8 cellular contexts compared by ENCODE assay signal in genomic region chr1:87331319-87332269, GRCh38. TPM values are rescaled to one million over a fixed set of nuclear protein-coding genes. Genes with fewer than 3 reads are reported as not detected.
A peak's percentile ranks its signal among the peaks of the same experiment; 100 is the strongest.
DNase-seq lines count a peak whose midpoint lies in the region; FAIRE-seq and TF ChIP-seq lines count a peak whose summit lies in the region.

No MANE protein-coding gene starts in this region.

- DNase-seq in GM13976 (ENCODE audit: low spot score) (peak; percentile 68), HTR-8/SVneo (ENCODE audit: insufficient read length, low spot score) (no peak), SJCRH30 (peak; percentile 84 to 86), head of caudate nucleus (peak; percentile 24 to 88 (median 75)), nucleus accumbens (lab: John Stamatoyannopoulos, UW) (peak in 50 of 56 donors; percentile 31 to 82 (median 64)), type B pancreatic cell (ENCODE audit: extremely low spot score, unreplicated experiment) (peak; percentile 89)

- no peak overlapping the region for H3K27ac Mint-ChIP-seq in activated naive CD4-positive, alpha-beta T cell treated with anti-CD3 and anti-CD28 coated beads, Interleukin-2, amount 50 U/mL, for 24 hours
- H3K27ac Mint-ChIP-seq in type B pancreatic cell: peak overlapping the region; percentile 99

- TF ChIP-seq CTCF in 22Rv1 (IDR thresholded peaks at IDR 0.05) (0 out of 2 replicates have a peak, but pooled peaks have one; percentile 5), GM13976 (IDR thresholded peaks at IDR 0.05; ENCODE audit: borderline replicate concordance, control extremely low read depth, extremely low read depth, insufficient read depth, missing control alignments) (no peak), type B pancreatic cell (conservative IDR thresholded peaks at IDR 0.05) (peak; percentile 42)

- peaks cover 27% of the 10 kb centered on the region for H3K36me3 ChIP-seq in SJCRH30

- H3K36me3 Mint-ChIP-seq in activated naive CD4-positive, alpha-beta T cell treated with anti-CD3 and anti-CD28 coated beads, Interleukin-2, amount 50 U/mL, for 24 hours: no peaks in the 10 kb centered on the region
- H3K36me3 Mint-ChIP-seq in type B pancreatic cell: peaks cover 25% of the 10 kb centered on the region

- peak overlapping the region; percentile 78 for H3K4me3 ChIP-seq in SJCRH30

- intact Hi-C loops in head of caudate nucleus (cut with DNase I): loop anchor here (10.0 kb wide), 2 partner anchors 73 to 197 kb away; no protein-coding TSS in a partner anchor

- 0 out of 2 replicates have a peak, but pooled peaks cover 3% of the 10 kb centered on the region for H3K4me1 ChIP-seq in SJCRH30

- H3K27me3 Mint-ChIP-seq in activated naive CD4-positive, alpha-beta T cell treated with anti-CD3 and anti-CD28 coated beads, Interleukin-2, amount 50 U/mL, for 24 hours: peaks cover 31% of the 10 kb centered on the region
- no peaks in the 10 kb centered on the region for H3K27me3 Mint-ChIP-seq in type B pancreatic cell

- H3K27me3 ChIP-seq in SJCRH30: no peaks in the 10 kb centered on the region

- no peaks in the 10 kb centered on the region for H3K9me3 Mint-ChIP-seq in activated naive CD4-positive, alpha-beta T cell treated with anti-CD3 and anti-CD28 coated beads, Interleukin-2, amount 50 U/mL, for 24 hours
- H3K9me3 Mint-ChIP-seq in type B pancreatic cell: no peaks in the 10 kb centered on the region

- H3K4me3 Mint-ChIP-seq in activated naive CD4-positive, alpha-beta T cell treated with anti-CD3 and anti-CD28 coated beads, Interleukin-2, amount 50 U/mL, for 24 hours: peak overlapping the region; percentile 93
- peak overlapping the region; percentile 96 for H3K4me3 Mint-ChIP-seq in type B pancreatic cell

- in situ Hi-C loops in GM13976 (cut with MboI; ENCODE audit: low sequenced_read_pairs, unreplicated experiment): no loop called here

- H3K4me1 Mint-ChIP-seq in activated naive CD4-positive, alpha-beta T cell treated with anti-CD3 and anti-CD28 coated beads, Interleukin-2, amount 50 U/mL, for 24 hours: peaks cover 63% of the 10 kb centered on the region
- H3K4me1 Mint-ChIP-seq in type B pancreatic cell (ENCODE audit: unreplicated experiment): peaks cover 52% of the 10 kb centered on the region

- H3K27ac ChIP-seq in 22Rv1: peak overlapping the region; percentile 98
- peak overlapping the region; percentile 92 for H3K27ac ChIP-seq in SJCRH30

- H3K9me3 ChIP-seq in SJCRH30 (replicated peaks): no peaks in the 10 kb centered on the region

- FAIRE-seq in HTR-8/SVneo (lab: Jason Lieb, UNC): peak; percentile 44

RNA-seq across cellular contexts. Expression of gene LMO4, which starts 2.9 kb away (rescaled TPM):
- 82.0 and 88.3 TPM in 2 replicates for total RNA-seq in SJCRH30 (2014; rRNA removed; shearing (Covaris generic))
- 114 and 132 TPM in 2 replicates for total RNA-seq in type B pancreatic cell (ENCODE audit: low replicate concordance)
